In genomic region chr14:45868377-45868776, GRCh38 we compare ENCODE assay signal across 13 cellular contexts.
DNase-seq lines count a peak whose midpoint lies in the region; ATAC-seq lines count a peak whose summit lies in the region.
"Had no signal": no experiment of that assay in that cellular context is flagged by ENCODE, and none has a peak within 500 bp of the region (broad histone marks: within the 10 kb centered on the region; RNA-seq: fewer than 3 reads in every experiment).

No MANE protein-coding gene starts in this region.

- no peak overlapping the region for H3K27ac Mint-ChIP-seq in activated naive CD4-positive, alpha-beta T cell treated with anti-CD3 and anti-CD28 coated beads for 36 hours
- H3K27ac Mint-ChIP-seq: activated naive CD8-positive, alpha-beta T cell; stimulated activated naive CD8-positive, alpha-beta T cell treated with anti-CD3 and anti-CD28 coated beads, Interleukin-15, amount 100 ng/mL, for 72 hours; T-helper 17 cell had no signal

- intact Hi-C loops in activated naive CD4-positive, alpha-beta T cell treated with anti-CD3 and anti-CD28 coated beads for 36 hours (cut with micrococcal nuclease) = no loop called here

- no peaks in the 10 kb centered on the region for H3K4me1 Mint-ChIP-seq in activated naive CD4-positive, alpha-beta T cell treated with anti-CD3 and anti-CD28 coated beads for 36 hours (ENCODE audit: low read depth)
- H3K4me1 Mint-ChIP-seq: stimulated activated naive CD8-positive, alpha-beta T cell treated with anti-CD3 and anti-CD28 coated beads, Interleukin-15, amount 100 ng/mL, for 72 hours; T-helper 17 cell had no signal

- DNase-seq in stimulated activated CD4-positive, alpha-beta T cell treated with anti-CD3 and anti-CD28 coated beads, Interleukin-2, amount 100 ng/mL, for 24 hours = no peak
- DNase-seq in SK-N-DZ (ENCODE audit: low spot score) = no peak
- DNase-seq in activated naive CD4-positive, alpha-beta T cell treated with anti-CD3 and anti-CD28 coated beads for 36 hours = no peak
- DNase-seq in stimulated activated CD4-positive, alpha-beta T cell treated with anti-CD3 and anti-CD28 coated beads, Interleukin-1b, Interleukin-23, amount 100 ng/mL, for 48 hours = no peak
- DNase-seq: activated CD4-positive, CD25-positive, alpha-beta regulatory T cell treated with anti-CD3 and anti-CD28 coated beads, Interleukin-2, amount 50 U/mL, for 72 hours; NCI-H187; NCI-H69; stimulated activated naive CD8-positive, alpha-beta T cell treated with anti-CD3 and anti-CD28 coated beads, Interleukin-15, amount 100 ng/mL, for 72 hours; T-helper 17 cell had no signal

- H3K27me3 Mint-ChIP-seq in activated naive CD4-positive, alpha-beta T cell treated with anti-CD3 and anti-CD28 coated beads for 36 hours (ENCODE audit: low read depth) = no peaks in the 10 kb centered on the region
- H3K27me3 Mint-ChIP-seq: activated naive CD8-positive, alpha-beta T cell; stimulated activated naive CD8-positive, alpha-beta T cell treated with anti-CD3 and anti-CD28 coated beads, Interleukin-15, amount 100 ng/mL, for 72 hours; T-helper 17 cell had no signal

- H3K36me3 Mint-ChIP-seq in activated naive CD4-positive, alpha-beta T cell treated with anti-CD3 and anti-CD28 coated beads for 36 hours (ENCODE audit: low read depth) = no peaks in the 10 kb centered on the region
- H3K36me3 Mint-ChIP-seq: activated naive CD8-positive, alpha-beta T cell had no signal

- ATAC-seq in GM19328 (IDR thresholded peaks at IDR 0.05; ENCODE audit: unreplicated experiment) = peak; percentile 60
- ATAC-seq in HG02623 (IDR thresholded peaks at IDR 0.05; ENCODE audit: unreplicated experiment) = peak; percentile 78
- peak; percentile 70 for ATAC-seq in HG03342 (IDR thresholded peaks at IDR 0.05; ENCODE audit: unreplicated experiment)
- ATAC-seq: stimulated activated naive CD8-positive, alpha-beta T cell treated with anti-CD3 and anti-CD28 coated beads, Interleukin-15, amount 100 ng/mL, for 72 hours; T-helper 17 cell had no signal

- CTCF ChIA-PET in activated naive CD4-positive, alpha-beta T cell treated with anti-CD3 and anti-CD28 coated beads for 36 hours (lab: Charles Lee) = no interaction called here

- peaks cover 11% of the 10 kb centered on the region for H3K9me3 Mint-ChIP-seq in activated naive CD4-positive, alpha-beta T cell treated with anti-CD3 and anti-CD28 coated beads for 36 hours

- no peak overlapping the region for H3K4me3 Mint-ChIP-seq in activated naive CD4-positive, alpha-beta T cell treated with anti-CD3 and anti-CD28 coated beads for 36 hours
- H3K4me3 Mint-ChIP-seq: activated naive CD8-positive, alpha-beta T cell; stimulated activated naive CD8-positive, alpha-beta T cell treated with anti-CD3 and anti-CD28 coated beads, Interleukin-15, amount 100 ng/mL, for 72 hours; T-helper 17 cell had no signal
